In the genomic region with DNA sequence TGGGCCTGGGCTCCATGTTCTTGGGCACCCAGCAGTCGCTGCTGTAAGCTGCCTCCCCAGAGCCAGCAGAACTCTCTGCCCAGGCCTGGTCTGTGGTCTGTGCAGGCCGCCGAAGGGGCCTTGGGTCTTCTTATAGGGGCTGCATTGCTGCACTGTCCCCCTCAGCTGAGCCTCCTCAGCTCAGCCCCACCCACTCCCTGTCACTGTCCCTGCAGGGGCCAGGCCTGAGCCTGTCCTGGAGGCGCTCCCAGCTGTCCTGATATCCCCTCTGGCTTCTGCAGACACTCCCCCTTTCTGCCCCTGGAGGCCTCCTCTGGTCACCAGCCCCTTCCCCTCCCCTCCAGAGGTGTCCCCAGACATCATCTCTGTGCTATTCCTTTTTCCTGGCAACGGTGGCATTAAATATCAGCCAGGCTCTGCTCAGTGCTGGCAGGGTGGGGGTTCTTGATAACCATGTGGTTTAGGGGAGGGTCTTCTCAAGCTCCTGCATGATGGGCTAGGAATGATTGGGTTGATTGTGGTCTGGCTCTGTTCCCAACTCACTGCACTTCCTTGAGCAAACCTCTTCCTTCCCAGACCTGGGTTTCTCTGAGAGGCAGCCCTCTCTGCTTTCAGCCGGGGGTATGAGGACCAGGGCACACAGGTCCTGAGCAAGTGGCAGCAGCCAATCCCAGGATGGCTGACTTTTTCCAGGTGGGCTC, we compare ENCODE assay signal across 11 cellular contexts. TPM values are rescaled to one million over a fixed set of nuclear protein-coding genes. Genes with fewer than 3 reads are reported as not detected.
A peak's percentile ranks its signal among the peaks of the same experiment; 100 is the strongest.
DNase-seq lines count a peak whose midpoint lies in the region; ATAC-seq and TF ChIP-seq lines count a peak whose summit lies in the region.
"Had no signal": no experiment of that assay in that cellular context is flagged by ENCODE, and none has a peak within 500 bp of the region (broad histone marks: within the 10 kb centered on the region; RNA-seq: fewer than 3 reads in every experiment).

No MANE protein-coding gene starts in this region.

- H3K9me3 ChIP-seq in BE2C (no peaks in the 10 kb centered on the region), WERI-Rb-1 (ENCODE audit: severe bottlenecking) (no peaks in the 10 kb centered on the region)

- TF ChIP-seq CTCF in BE2C (IDR thresholded peaks at IDR 0.05; ENCODE audit: low read depth, low read length), result no peak
- TF ChIP-seq CTCF in WERI-Rb-1 (IDR thresholded peaks at IDR 0.05; ENCODE audit: low read depth, low read length), result no peak

- H3K27me3 ChIP-seq in BE2C, result peaks cover 6% of the 10 kb centered on the region; the same call in 1 of the 2 replicates
- no peaks in the 10 kb centered on the region for H3K27me3 ChIP-seq in WERI-Rb-1 (ENCODE audit: insufficient read depth, low read depth, severe bottlenecking)

- H3K36me3 ChIP-seq in BE2C, result no peaks in the 10 kb centered on the region
- peaks cover under 1% of the 10 kb centered on the region; the same call in 1 of the 2 replicates for H3K36me3 ChIP-seq in WERI-Rb-1

- H3K4me1 ChIP-seq in BE2C, result peaks cover 8% of the 10 kb centered on the region

- peak overlapping the region; percentile 55 for H3K27ac ChIP-seq in WERI-Rb-1

- ATAC-seq in GM21447 (IDR thresholded peaks at IDR 0.05; ENCODE audit: unreplicated experiment), result no peak
- no peak for ATAC-seq in GM19023 (IDR thresholded peaks at IDR 0.05; ENCODE audit: unreplicated experiment)
- no peak for ATAC-seq in HG02884 (IDR thresholded peaks at IDR 0.05; ENCODE audit: unreplicated experiment)

- DNase-seq in BE2C, result peak; percentile 67
- peak in 58 of 76 experiments; percentile 2 to 74 (median 30) for DNase-seq in HUDEP-2 (lab: John Stamatoyannopoulos, UW; ENCODE audit: unreplicated experiment in 76 of 76)
- peak; percentile 85 for DNase-seq in WERI-Rb-1
- DNase-seq in kidney tubule cell (ENCODE audit: low spot score), result peak; percentile 40
- DNase-seq in cerebellar nuclear complex (lab: John Stamatoyannopoulos, UW), result no peak
- DNase-seq: activated CD4-positive, alpha-beta T cell treated with anti-CD3 and anti-CD28 coated beads for 48 hours; midbrain; stimulated activated CD4-positive, alpha-beta T cell treated with anti-CD3 and anti-CD28 coated beads, Interleukin-15, amount 100 ng/mL, for 24 hours had no signal

- H3K4me3 ChIP-seq in BE2C (ENCODE audit: low read depth, low read length), result no peak overlapping the region
- H3K4me3 ChIP-seq in WERI-Rb-1 (ENCODE audit: low read depth, low read length), result no peak overlapping the region

RNA-seq across cellular contexts. Expression of gene FOXO6, which starts 3.6 kb away (rescaled TPM):
- 29.1 TPM for polyA plus RNA-seq in BE2C (2012; ENCODE audit: insufficient read depth, insufficient read length, low read depth)

Comparison
In these comparisons a context has a peak if more than half of its experiments do, and no peak if none do; other contexts are left out.
1. DNase-seq: peak in BE2C (single experiment), HUDEP-2 (58 of 76), WERI-Rb-1 (single experiment) and kidney tubule cell (single experiment); none in cerebellar nuclear complex (0 of 2).